34 cellular contexts compared by ENCODE assay signal in genomic region chr21:38626311-38626710, GRCh38.
"Had no signal": no experiment of that assay in that cellular context is flagged by ENCODE, and none has a peak within 500 bp of the region (broad histone marks: within the 10 kb centered on the region; RNA-seq: fewer than 3 reads in every experiment).

No MANE protein-coding gene starts in this region.

- H3K27ac Mint-ChIP-seq: activated CD4-positive, alpha-beta T cell treated with anti-CD3 and anti-CD28 coated beads for 36 hours; activated CD4-positive, alpha-beta T cell treated with anti-CD3 and anti-CD28 coated beads, Interleukin-2, amount 10 ng/mL, durations not matched to agents 7 days and 5 days; activated CD8-positive, alpha-beta T cell treated with anti-CD3 and anti-CD28 coated beads for 36 hours; activated naive CD4-positive, alpha-beta T cell treated with anti-CD3 and anti-CD28 coated beads for 36 hours; activated naive CD4-positive, alpha-beta T cell treated with anti-CD3 and anti-CD28 coated beads, Interleukin-2, amount 50 U/mL, for 72 hours; activated naive CD8-positive, alpha-beta T cell treated with anti-CD3 and anti-CD28 coated beads for 36 hours; activated T-cell treated with anti-CD3 and anti-CD28 coated beads, Interleukin-2, amount 50 U/mL, for 72 hours; activated T-helper 1 cell treated with anti-CD3 and anti-CD28 coated beads, Interleukin-12 subunit alpha, Interleukin-12 subunit beta, Interleukin-2, Interleukin-4 antibody, amounts not matched to agents 30 ng/mL and 10 ng/mL and 1 ng/mL, durations not matched to agents 14 hours and 24 hours and 36 hours; activated T-helper 17 cell treated with anti-CD3 and anti-CD28 coated beads, Interleukin-2, amount 50 U/mL, for 72 hours; T-helper 2 cell treated with Interferon-gamma antibody and Interleukin-4, amounts not matched to agents 5 μg/mL and 100 μg/mL, for 36 hours; WTC11 had no signal

- H3K4me1 Mint-ChIP-seq: activated CD4-positive, alpha-beta T cell treated with anti-CD3 and anti-CD28 coated beads, Interleukin-2, amount 10 ng/mL, durations not matched to agents 7 days and 5 days; activated T-helper 17 cell treated with anti-CD3 and anti-CD28 coated beads, Interleukin-2, amount 50 U/mL, for 72 hours had no signal

- ATAC-seq: activated CD4-positive, alpha-beta T cell treated with anti-CD3 and anti-CD28 coated beads for 36 hours; activated CD4-positive, CD25-positive, alpha-beta regulatory T cell treated with anti-CD3 and anti-CD28 coated beads, Interleukin-2, amount 50 U/mL, for 24 hours; activated CD8-positive, alpha-beta T cell treated with anti-CD3 and anti-CD28 coated beads for 36 hours; activated naive CD4-positive, alpha-beta T cell treated with anti-CD3 and anti-CD28 coated beads, Interleukin-2, amount 50 U/mL, for 72 hours; activated T-cell treated with anti-CD3 and anti-CD28 coated beads, Interleukin-2, amount 50 U/mL, for 4 hours; activated T-cell treated with anti-CD3 and anti-CD28 coated beads, Interleukin-2, amount 50 U/mL, for 72 hours; activated T-helper 17 cell treated with anti-CD3 and anti-CD28 coated beads, Interleukin-2, amount 50 U/mL, for 72 hours; body of pancreas; WTC11 had no signal

- DNase-seq: activated CD4-positive, alpha-beta T cell treated with anti-CD3 and anti-CD28 coated beads for 1 hour; activated CD4-positive, alpha-beta T cell treated with anti-CD3 and anti-CD28 coated beads for 36 hours; activated CD4-positive, alpha-beta T cell treated with anti-CD3 and anti-CD28 coated beads for 48 hours; activated CD4-positive, alpha-beta T cell treated with anti-CD3 and anti-CD28 coated beads, Interleukin-2, amount 10 ng/mL, durations not matched to agents 7 days and 5 days; activated CD4-positive, alpha-beta T cell treated with anti-CD3 and anti-CD28 coated beads, Interleukin-2, amount 50 U/mL, for 48 hours; activated CD4-positive, CD25-positive, alpha-beta regulatory T cell; activated CD8-positive, alpha-beta memory T cell treated with anti-CD3 and anti-CD28 coated beads, Interleukin-2, amount 50 U/mL, for 4 hours; activated CD8-positive, alpha-beta T cell treated with anti-CD3 and anti-CD28 coated beads for 36 hours; activated effector memory CD4-positive, alpha-beta T cell treated with anti-CD3 and anti-CD28 coated beads, Interleukin-2, amount 50 U/mL, for 16 hours; activated gamma-delta T cell treated with Interleukin-2 at 50 U/mL for 16 hours; activated naive CD4-positive, alpha-beta T cell; activated naive CD4-positive, alpha-beta T cell treated with anti-CD3 and anti-CD28 coated beads for 36 hours; activated naive CD4-positive, alpha-beta T cell treated with anti-CD3 and anti-CD28 coated beads, Interleukin-2, amount 50 U/mL, for 16 hours; activated naive CD8-positive, alpha-beta T cell treated with anti-CD3 and anti-CD28 coated beads for 36 hours; activated T-cell treated with anti-CD3 and anti-CD28 coated beads for 4 hours; activated T-cell treated with anti-CD3 and anti-CD28 coated beads, Interleukin-2, amount 50 U/mL, for 1 hour; activated T-cell treated with anti-CD3 and anti-CD28 coated beads, Interleukin-2, amount 50 U/mL, for 4 hours; activated T-cell treated with anti-CD3 and anti-CD28 coated beads, Interleukin-2, amount 50 U/mL, for 72 hours; adrenal gland; amniotic stem cell; aorta; body of pancreas; brain microvascular endothelial cell; central memory CD4-positive, alpha-beta T cell; T-helper 2 cell; T-helper 9 cell; WERI-Rb-1 had no signal

- H3K27me3 Mint-ChIP-seq: activated CD8-positive, alpha-beta T cell treated with anti-CD3 and anti-CD28 coated beads for 36 hours; activated naive CD8-positive, alpha-beta T cell treated with anti-CD3 and anti-CD28 coated beads for 36 hours had no signal

- H3K36me3 Mint-ChIP-seq: activated naive CD4-positive, alpha-beta T cell treated with anti-CD3 and anti-CD28 coated beads, Interleukin-2, amount 50 U/mL, for 72 hours; activated naive CD8-positive, alpha-beta T cell treated with anti-CD3 and anti-CD28 coated beads for 36 hours had no signal

- H3K9me3 Mint-ChIP-seq: activated T-helper 17 cell treated with anti-CD3 and anti-CD28 coated beads, Interleukin-2, amount 50 U/mL, for 72 hours had no signal

- H3K4me3 Mint-ChIP-seq: activated CD4-positive, alpha-beta T cell treated with anti-CD3 and anti-CD28 coated beads for 36 hours; activated CD4-positive, alpha-beta T cell treated with anti-CD3 and anti-CD28 coated beads, Interleukin-2, amount 10 ng/mL, durations not matched to agents 7 days and 5 days; activated CD8-positive, alpha-beta T cell treated with anti-CD3 and anti-CD28 coated beads for 36 hours; activated naive CD4-positive, alpha-beta T cell treated with anti-CD3 and anti-CD28 coated beads for 36 hours; activated naive CD8-positive, alpha-beta T cell treated with anti-CD3 and anti-CD28 coated beads for 36 hours; activated T-cell treated with anti-CD3 and anti-CD28 coated beads, Interleukin-2, amount 50 U/mL, for 4 hours; activated T-cell treated with anti-CD3 and anti-CD28 coated beads, Interleukin-2, amount 50 U/mL, for 72 hours; activated T-helper 1 cell treated with anti-CD3 and anti-CD28 coated beads, Interleukin-12 subunit alpha, Interleukin-12 subunit beta, Interleukin-2, Interleukin-4 antibody, amounts not matched to agents 30 ng/mL and 10 ng/mL and 1 ng/mL, durations not matched to agents 14 hours and 24 hours and 36 hours; activated T-helper 17 cell treated with anti-CD3 and anti-CD28 coated beads, Interleukin-2, amount 50 U/mL, for 72 hours; T-helper 2 cell treated with Interferon-gamma antibody and Interleukin-4, amounts not matched to agents 5 μg/mL and 100 μg/mL, for 36 hours; WTC11 had no signal

- H3K4me3 ChIP-seq: adrenal gland, body of pancreas, breast epithelium had no signal
